ENCODE assay signal across 21 cellular contexts in genomic region chr2:176117162-176117822, GRCh38. TPM values are rescaled to one million over a fixed set of nuclear protein-coding genes. Genes with fewer than 3 reads are reported as not detected.
DNase-seq lines count a peak whose midpoint lies in the region; ATAC-seq, FAIRE-seq and TF ChIP-seq lines count a peak whose summit lies in the region.
"Had no signal": no experiment of that assay in that cellular context is flagged by ENCODE, and none has a peak within 500 bp of the region (broad histone marks: within the 10 kb centered on the region; RNA-seq: fewer than 3 reads in every experiment).

No MANE protein-coding gene starts in this region.

- peaks cover 7% of the 10 kb centered on the region for H3K4me1 Mint-ChIP-seq in CD4-positive, alpha-beta T cell (ENCODE audit: low read depth)

- no peak for TF ChIP-seq CTCF in CD4-positive, alpha-beta T cell (IDR thresholded peaks at IDR 0.05)
- TF ChIP-seq CTCF in RWPE1 (conservative IDR thresholded peaks at IDR 0.05; ENCODE audit: low read depth), result no peak
- no peak for TF ChIP-seq CTCF in esophagus squamous epithelium (IDR thresholded peaks at IDR 0.05)
- no peak for TF ChIP-seq CTCF in D721Med (IDR thresholded peaks at IDR 0.05; ENCODE audit: insufficient read depth, missing control alignments)

- CTCF ChIA-PET in CD4-positive, alpha-beta T cell (lab: Charles Lee), result interaction anchor here (1.8 kb wide), 1 partner anchor 10 kb away, joined by 4 read pairs; no protein-coding TSS in a partner anchor
- CTCF ChIA-PET in RWPE1 (lab: Yijun Ruan, JAX), result interaction anchor here (0.8 kb wide), 1 partner anchor 10 kb away, joined by 4 read pairs; no protein-coding TSS in a partner anchor

- peak overlapping the region; percentile 9 for H3K27ac Mint-ChIP-seq in CD4-positive, alpha-beta T cell
- H3K27ac Mint-ChIP-seq: activated naive CD8-positive, alpha-beta T cell treated with anti-CD3 and anti-CD28 coated beads, Interleukin-2, amount 50 U/mL, for 24 hours had no signal

- FAIRE-seq in D721Med (lab: Jason Lieb, UNC), result no peak

- H3K4me3 Mint-ChIP-seq in CD4-positive, alpha-beta T cell, result no peak overlapping the region
- H3K4me3 Mint-ChIP-seq: activated naive CD8-positive, alpha-beta T cell treated with anti-CD3 and anti-CD28 coated beads, Interleukin-2, amount 50 U/mL, for 24 hours had no signal

- TF ChIP-seq POLR2A in esophagus squamous epithelium (IDR thresholded peaks at IDR 0.05), result no peak

- intact Hi-C loops in CD4-positive, alpha-beta T cell (cut with DNase I, micrococcal nuclease), result loop anchor here in 1 of 2 experiments (5.0 kb wide), 1 partner anchor 35 kb away; the partner anchor contains the start of gene EVX2
- intact Hi-C loops in esophagus squamous epithelium (cut with DNase I) (no loop called here), posterior vena cava (cut with DNase I) (no loop called here)

- POLR2A ChIA-PET in CD4-positive, alpha-beta T cell (lab: Charles Lee), result interaction anchor here (0.7 kb wide), 1 partner anchor 16 kb away, joined by 3 read pairs; no protein-coding TSS in a partner anchor
- POLR2A ChIA-PET in RWPE1 (lab: Yijun Ruan, JAX; ENCODE audit: low non-redundant PET), result no interaction called here

- H3K36me3 ChIP-seq in esophagus squamous epithelium, result no peaks in the 10 kb centered on the region
- H3K36me3 ChIP-seq: esophagus muscularis mucosa, HAP-1 had no signal

- no peaks in the 10 kb centered on the region for H3K9me3 Mint-ChIP-seq in CD4-positive, alpha-beta T cell

- peaks cover 97% of the 10 kb centered on the region for H3K27me3 Mint-ChIP-seq in CD4-positive, alpha-beta T cell

- peaks cover 99% of the 10 kb centered on the region for H3K27me3 ChIP-seq in CD4-positive, alpha-beta T cell (ENCODE audit: control insufficient read depth, insufficient read depth, low read length)
- H3K27me3 ChIP-seq in esophagus squamous epithelium, result peaks cover 51 to 100% (median 67%) of the 10 kb centered on the region in 4 donors

- peaks cover 10% of the 10 kb centered on the region for H3K36me3 Mint-ChIP-seq in CD4-positive, alpha-beta T cell (ENCODE audit: low read depth)

- H3K4me3 ChIP-seq in esophagus squamous epithelium, result peak overlapping the region in 3 of 4 donors; percentile 12 to 27 (median 12)
- H3K4me3 ChIP-seq: HAP-1 had no signal

- no peak for DNase-seq in CD4-positive, alpha-beta T cell
- no peak for DNase-seq in RWPE1 (ENCODE audit: low spot score)
- DNase-seq in esophagus squamous epithelium (lab: John Stamatoyannopoulos, UW), result no peak
- peak; percentile 79 for DNase-seq in posterior vena cava (ENCODE audit: low spot score)
- no peak for DNase-seq in GOT3 (lab: John Stamatoyannopoulos, UW)
- DNase-seq in D721Med (ENCODE audit: insufficient read length, low spot score), result no peak
- no peak for DNase-seq in SHP77 treated with DMSO at 0.1 percent for 48 hours (lab: John Stamatoyannopoulos, UW)
- DNase-seq: activated naive CD8-positive, alpha-beta T cell treated with anti-CD3 and anti-CD28 coated beads, Interleukin-2, amount 50 U/mL, for 24 hours; IMR-90; left ventricle myocardium superior; MM.1S; nucleus accumbens; right cardiac atrium; stimulated activated naive CD4-positive, alpha-beta T cell; T-helper 1 cell had no signal

- H3K27ac ChIP-seq in CD4-positive, alpha-beta T cell (ENCODE audit: low read depth, low read length), result no peak overlapping the region
- H3K27ac ChIP-seq in RWPE1, result peak overlapping the region; percentile 66; the same call in 1 of the 2 replicates
- H3K27ac ChIP-seq in esophagus squamous epithelium, result peak overlapping the region in 2 of 4 donors; percentile 17 to 42
- H3K27ac ChIP-seq: esophagus muscularis mucosa had no signal

- peaks cover 10% of the 10 kb centered on the region for H3K9me3 ChIP-seq in CD4-positive, alpha-beta T cell (ENCODE audit: control insufficient read depth, low read length)
- H3K9me3 ChIP-seq in esophagus squamous epithelium, result no peaks in the 10 kb centered on the region
- H3K9me3 ChIP-seq: esophagus muscularis mucosa, HAP-1 had no signal

- WGBS in esophagus squamous epithelium, 2 donors, result 29 to 44% methylated on average over 7 to 13 of the region's 40 CpGs

- H3K4me1 ChIP-seq in esophagus squamous epithelium, result peaks cover 0 to 17% (median under 1%) of the 10 kb centered on the region in 3 donors
- H3K4me1 ChIP-seq: HAP-1 had no signal

- ATAC-seq in CD4-positive, alpha-beta T cell (ENCODE audit: poor library complexity), result no peak
- ATAC-seq in HG02588 (IDR thresholded peaks at IDR 0.05; ENCODE audit: unreplicated experiment), result no peak
- ATAC-seq: activated naive CD8-positive, alpha-beta T cell treated with anti-CD3 and anti-CD28 coated beads, Interleukin-2, amount 50 U/mL, for 24 hours; left ventricle myocardium superior had no signal

RNA-seq across cellular contexts. Expression of gene HOXD10, which starts 0.7 kb away (rescaled TPM):
- total RNA-seq in CD4-positive, alpha-beta T cell, result not detected
- total RNA-seq in esophagus squamous epithelium (under 1 TPM in 2 of 4 donors, not detected in 2; 0.22 to 0.38 TPM), posterior vena cava (10 to 100 TPM in 1 of 2 donors, 1 to 10 TPM in 1; 1.6 to 10.1 TPM)
- total RNA-seq: IMR-90, left ventricle myocardium superior, mucosa of gallbladder, OCI-LY7, right cardiac atrium had no signal

RNA-seq across cellular contexts. Expression of gene HOXD9, which starts 5.2 kb away (rescaled TPM):
- not detected for total RNA-seq in CD4-positive, alpha-beta T cell
- total RNA-seq in esophagus squamous epithelium (1 to 10 TPM in 1 of 4 donors, under 1 TPM in 1, not detected in 2; 0.61 to 3.4 TPM), posterior vena cava (10 to 100 TPM in 1 of 2 donors, 1 to 10 TPM in 1; 7.9 to 12.0 TPM)
- total RNA-seq: IMR-90, left ventricle myocardium superior, OCI-LY7, right cardiac atrium had no signal

RNA-seq across cellular contexts. Expression of gene HOXD11, which starts 10.2 kb away (rescaled TPM):
- not detected for total RNA-seq in CD4-positive, alpha-beta T cell
- total RNA-seq in esophagus squamous epithelium (not detected), posterior vena cava (1 to 10 TPM in 1 of 2 donors, under 1 TPM in 1; 0.32 to 5.3 TPM)
- total RNA-seq: dermis microvascular lymphatic vessel endothelial cell, esophagus muscularis mucosa, IMR-90, left ventricle myocardium superior, mucosa of gallbladder, OCI-LY7, right cardiac atrium had no signal

RNA-seq across cellular contexts. Expression of gene HOXD8, which starts 12.2 kb away (rescaled TPM):
- not detected for total RNA-seq in CD4-positive, alpha-beta T cell
- total RNA-seq in esophagus squamous epithelium (1 to 10 TPM in 3 of 4 donors, not detected in 1; 1.2 to 4.6 (median 1.2) TPM), posterior vena cava (10 to 100 TPM; 30.6 to 31.3 TPM)
- total RNA-seq: IMR-90, OCI-LY7 had no signal

RNA-seq across cellular contexts. Expression of gene HOXD12, which starts 17.7 kb away (rescaled TPM):
- not detected for total RNA-seq in CD4-positive, alpha-beta T cell
- not detected for total RNA-seq in esophagus squamous epithelium
- total RNA-seq in posterior vena cava, result not detected
- total RNA-seq: dermis microvascular lymphatic vessel endothelial cell, esophagus muscularis mucosa, IMR-90, left ventricle myocardium superior, mucosa of gallbladder, right cardiac atrium had no signal
